Comparison of ENCODE assay signal across 16 cellular contexts in genomic region chr3:99934984-99935797, GRCh38.
A peak's percentile ranks its signal among the peaks of the same experiment; 100 is the strongest.
DNase-seq lines count a peak whose midpoint lies in the region; ATAC-seq, FAIRE-seq and TF ChIP-seq lines count a peak whose summit lies in the region.
"Had no signal": no experiment of that assay in that cellular context is flagged by ENCODE, and none has a peak within 500 bp of the region (broad histone marks: within the 10 kb centered on the region; RNA-seq: fewer than 3 reads in every experiment).

No MANE protein-coding gene starts in this region.

- no peak overlapping the region for H3K4me3 ChIP-seq in A549
- no peak overlapping the region for H3K4me3 ChIP-seq in ascending aorta
- no peak overlapping the region for H3K4me3 ChIP-seq in heart left ventricle
- H3K4me3 ChIP-seq: prostate gland, SK-N-MC, tibial nerve had no signal

- no peaks in the 10 kb centered on the region for H3K9me3 ChIP-seq in A549
- no peaks in the 10 kb centered on the region for H3K9me3 ChIP-seq in ascending aorta
- no peaks in the 10 kb centered on the region for H3K9me3 ChIP-seq in heart left ventricle
- H3K9me3 ChIP-seq: prostate gland, tibial nerve had no signal

- no peaks in the 10 kb centered on the region for H3K36me3 Mint-ChIP-seq in nephron (ENCODE audit: low read depth)

- DNase-seq in A549 (ENCODE audit: low read depth in 1 of 2, low spot score in 1 of 2) (peak in 1 of 2 experiments; percentile 16), ascending aorta (ENCODE audit: low spot score in 2 of 2) (no peak), heart left ventricle (peak in 3 of 5 donors; percentile 35 to 50 (median 36)), NCI-H774 (lab: John Stamatoyannopoulos, UW) (no peak)
- DNase-seq: activated CD4-positive, CD25-positive, alpha-beta regulatory T cell; activated T-cell treated with anti-CD3 and anti-CD28 coated beads, Interleukin-2, amount 50 U/mL, for 4 hours; DND-41; erythroblast; kidney had no signal

- FAIRE-seq in A549 (lab: Jason Lieb, UNC), result no peak
- FAIRE-seq: kidney had no signal

- POLR2A ChIA-PET in A549 (lab: Yijun Ruan, JAX), result no interaction called here

- no peak overlapping the region for H3K4me3 Mint-ChIP-seq in nephron
- H3K4me3 Mint-ChIP-seq: activated T-cell treated with anti-CD3 and anti-CD28 coated beads, Interleukin-2, amount 50 U/mL, for 4 hours had no signal

- no peak overlapping the region for H3K27ac ChIP-seq in A549
- peak overlapping the region; percentile 84 to 92 for H3K27ac ChIP-seq in ascending aorta
- H3K27ac ChIP-seq in heart left ventricle, result peak overlapping the region in 10 of 12 donors; percentile 0 to 73 (median 51)
- H3K27ac ChIP-seq: prostate gland, SK-N-MC had no signal

- peaks cover 28% of the 10 kb centered on the region for H3K4me1 Mint-ChIP-seq in nephron

- TF ChIP-seq CTCF in A549 (IDR thresholded peaks at IDR 0.05) (no peak), ascending aorta (IDR thresholded peaks at IDR 0.05) (no peak), heart left ventricle (IDR thresholded peaks at IDR 0.05) (no peak), nephron (IDR thresholded peaks at IDR 0.05; ENCODE audit: unreplicated experiment in 3 of 3) (no peak)

- H3K4me2 ChIP-seq in A549, result no peak overlapping the region

- H3K36me3 ChIP-seq in ascending aorta, result no peaks in the 10 kb centered on the region
- H3K36me3 ChIP-seq in heart left ventricle, result no peaks in the 10 kb centered on the region
- H3K36me3 ChIP-seq: prostate gland, tibial nerve had no signal

- TF ChIP-seq POLR2A in A549 (IDR thresholded peaks at IDR 0.05; ENCODE audit: low read length) (no peak), heart left ventricle (IDR thresholded peaks at IDR 0.05) (no peak)

- intact Hi-C loops in ascending aorta (cut with DNase I), result no loop called here
- intact Hi-C loops in heart left ventricle (cut with DNase I), result loop anchor here in 6 of 10 donors (5.0 to 10.0 kb wide), 5 partner anchors 58 to 320 kb away; no protein-coding TSS in a partner anchor

- ATAC-seq in A549, result peak in 1 of 2 experiments; percentile 37; a peak in 1 of 6 replicates
- peak; percentile 79 to 88 (median 80) for ATAC-seq in heart left ventricle
- no peak for ATAC-seq in GM18868 (IDR thresholded peaks at IDR 0.05; ENCODE audit: unreplicated experiment)
- no peak for ATAC-seq in HG02973 (IDR thresholded peaks at IDR 0.05; ENCODE audit: unreplicated experiment)
- no peak for ATAC-seq in HG02852 (IDR thresholded peaks at IDR 0.05; ENCODE audit: unreplicated experiment)
- ATAC-seq: activated T-cell treated with anti-CD3 and anti-CD28 coated beads, Interleukin-2, amount 50 U/mL, for 4 hours had no signal

- 88% methylated on average over 4 of the region's 4 CpGs for WGBS in A549 (ENCODE audit: missing lambda C conversion rate)
- 8 to 28% (median 15%) methylated on average over 4 of the region's 4 CpGs for WGBS in heart left ventricle, 4 donors

- H3K4me1 ChIP-seq in A549, result peaks cover 19% of the 10 kb centered on the region; the same call in 2 of the 3 replicates
- H3K4me1 ChIP-seq in ascending aorta, result peaks cover 3 to 48% of the 10 kb centered on the region in 2 donors
- peaks cover 8 to 57% (median 43%) of the 10 kb centered on the region in 12 donors for H3K4me1 ChIP-seq in heart left ventricle
- H3K4me1 ChIP-seq: prostate gland had no signal

- H3K27ac Mint-ChIP-seq in nephron, result peak overlapping the region in 2 of 3 experiments; percentile 61 to 62

- no peaks in the 10 kb centered on the region for H3K27me3 ChIP-seq in ascending aorta
- no peaks in the 10 kb centered on the region for H3K27me3 ChIP-seq in heart left ventricle
- H3K27me3 ChIP-seq: tibial nerve had no signal

- no peak for TF ChIP-seq EP300 in A549 (IDR thresholded peaks at IDR 0.05)

- no peaks in the 10 kb centered on the region for H3K9me3 Mint-ChIP-seq in nephron
- H3K9me3 Mint-ChIP-seq: activated T-cell treated with anti-CD3 and anti-CD28 coated beads, Interleukin-2, amount 50 U/mL, for 4 hours had no signal

- TF ChIP-seq RAD21 in A549 (conservative IDR thresholded peaks at IDR 0.05 in 1 of 2, IDR thresholded peaks at IDR 0.05 in 1 of 2), result no peak

- CTCF ChIA-PET in A549 (lab: Yijun Ruan, JAX), result interaction anchor here (1.4 kb wide), 1 partner anchor 92 kb away, joined by 4 read pairs; no protein-coding TSS in a partner anchor

- no peaks in the 10 kb centered on the region for H3K27me3 Mint-ChIP-seq in nephron (ENCODE audit: low read depth)

TF ChIP-seq in A549, 52 proteins besides CTCF, POLR2A, EP300 and RAD21:
- TF ChIP-seq CBX8 (IDR thresholded peaks at IDR 0.05), result no peak
- peak; percentile 19 for TF ChIP-seq MAFK (IDR thresholded peaks at IDR 0.05; ENCODE audit: partially characterized antibody)
TF ChIP-seq in A549: peak in this region for 1.

Comparison
In these comparisons a context has a peak if more than half of its experiments do, and no peak if none do; other contexts are left out.
1. ATAC-seq: peak in heart left ventricle (4 of 4); none in GM18868 (single experiment), HG02973 (single experiment) and HG02852 (single experiment).
2. DNase-seq: peak in heart left ventricle (3 of 5); none in ascending aorta (0 of 2) and NCI-H774 (single experiment).
3. H3K27ac ChIP-seq: peak in ascending aorta (2 of 2) and heart left ventricle (10 of 12); none in A549 (0 of 2).